In genomic region chr2:159879061-159879604, GRCh38 we compare ENCODE assay signal across 9 cellular contexts. TPM values are rescaled to one million over a fixed set of nuclear protein-coding genes. Genes with fewer than 3 reads are reported as not detected.
DNase-seq lines count a peak whose midpoint lies in the region; ATAC-seq and TF ChIP-seq lines count a peak whose summit lies in the region.
"Had no signal": no experiment of that assay in that cellular context is flagged by ENCODE, and none has a peak within 500 bp of the region (broad histone marks: within the 10 kb centered on the region; RNA-seq: fewer than 3 reads in every experiment).

No MANE protein-coding gene starts in this region.

- no peak overlapping the region for H3K4me2 ChIP-seq in Karpas-422 (ENCODE audit: low read depth, low read length, poor library complexity, severe bottlenecking)

- H3K27ac ChIP-seq in tibial artery (peak overlapping the region in 1 of 2 donors; percentile 38), Karpas-422 (ENCODE audit: low read length) (no peak overlapping the region)
- H3K27ac ChIP-seq: HL-60 had no signal

- DNase-seq in HS-5 (ENCODE audit: low read depth) (peak; percentile 9), inferior parietal cortex (ENCODE audit: extremely low spot score) (peak; percentile 15), tibial artery (no peak), DMS53 (lab: John Stamatoyannopoulos, UW) (no peak), Karpas-422 (no peak), NCI-H2196 (lab: John Stamatoyannopoulos, UW; ENCODE audit: unreplicated experiment) (no peak)

- no peaks in the 10 kb centered on the region for H4K20me1 ChIP-seq in Karpas-422 (ENCODE audit: insufficient read depth, low read depth, low read length)

- no peak overlapping the region for H3K9ac ChIP-seq in Karpas-422 (ENCODE audit: low read length)

- intact Hi-C loops in tibial artery (cut with DNase I; ENCODE audit: low total_unique reads): no loop called here

- no peak overlapping the region for H2AFZ ChIP-seq in Karpas-422 (ENCODE audit: low read length)

- no peaks in the 10 kb centered on the region for H3K79me2 ChIP-seq in Karpas-422 (ENCODE audit: low read length)

- H3K9me2 ChIP-seq in Karpas-422 (replicated peaks; ENCODE audit: insufficient read depth, low read length): no peaks in the 10 kb centered on the region

- H3K4me1 ChIP-seq in tibial artery: peaks cover 0 to 9% (median 0%) of the 10 kb centered on the region in 4 donors
- H3K4me1 ChIP-seq in Karpas-422 (ENCODE audit: low read length): no peaks in the 10 kb centered on the region

- no peaks in the 10 kb centered on the region for H3K27me3 ChIP-seq in tibial artery
- no peaks in the 10 kb centered on the region for H3K27me3 ChIP-seq in Karpas-422 (ENCODE audit: low read length)

- TF ChIP-seq CTCF in tibial artery (IDR thresholded peaks at IDR 0.05): no peak

- no peaks in the 10 kb centered on the region for H3K9me3 ChIP-seq in tibial artery
- no peaks in the 10 kb centered on the region for H3K9me3 ChIP-seq in Karpas-422 (ENCODE audit: low read length)

- peaks cover 0 to under 1% (median 0%) of the 10 kb centered on the region in 3 donors for H3K36me3 ChIP-seq in tibial artery
- no peaks in the 10 kb centered on the region for H3K36me3 ChIP-seq in Karpas-422 (ENCODE audit: insufficient read depth, low read length)

- ATAC-seq in GM18508 (IDR thresholded peaks at IDR 0.05; ENCODE audit: insufficient read depth, unreplicated experiment) (peak; percentile 80), GM21619 (IDR thresholded peaks at IDR 0.05; ENCODE audit: unreplicated experiment) (peak; percentile 89)

- H3K4me3 ChIP-seq in tibial artery: no peak overlapping the region
- H3K4me3 ChIP-seq in Karpas-422 (ENCODE audit: low read length): no peak overlapping the region

RNA-seq across cellular contexts. Expression of gene LY75, which starts 25.4 kb away (rescaled TPM):
- total RNA-seq in Karpas-422 (2014; rRNA removed; shearing (Covaris generic); ENCODE audit: low replicate concordance): not detected in 2 replicates

Comparison
In these comparisons a context has a peak if more than half of its experiments do, and no peak if none do; other contexts are left out.
1. DNase-seq: peak in HS-5 (single experiment) and inferior parietal cortex (single experiment); none in tibial artery (0 of 2), DMS53 (single experiment), Karpas-422 (single experiment) and NCI-H2196 (single experiment).